ENCODE assay signal across 25 cellular contexts in the genomic region with DNA sequence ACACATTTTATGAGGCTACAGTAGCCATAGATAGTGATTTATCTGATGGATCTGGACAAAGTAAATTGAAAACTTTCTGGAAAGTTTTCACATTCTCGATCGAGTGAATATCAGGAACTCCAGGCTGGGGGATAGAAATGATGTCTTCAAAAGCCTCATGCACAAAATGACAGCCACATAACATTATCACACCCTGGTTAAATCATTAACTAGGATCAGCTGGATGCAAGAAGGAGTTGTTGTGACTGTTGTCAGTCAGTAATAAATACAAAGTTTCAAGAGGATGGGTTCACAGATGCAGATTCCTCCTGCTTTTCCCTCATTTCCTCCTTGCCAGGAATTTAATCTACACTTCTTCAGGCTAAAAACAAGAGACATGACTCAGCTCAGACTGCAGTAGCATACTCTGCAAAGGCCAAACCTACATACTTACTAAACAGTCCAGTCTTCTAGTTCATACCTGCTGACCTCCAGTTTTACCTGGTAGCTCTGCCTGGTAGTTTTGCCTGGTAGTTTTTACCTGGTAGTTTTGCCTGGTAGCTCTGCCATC. TPM values are rescaled to one million over a fixed set of nuclear protein-coding genes. Genes with fewer than 3 reads are reported as not detected.
DNase-seq lines count a peak whose midpoint lies in the region; ATAC-seq, FAIRE-seq and TF ChIP-seq lines count a peak whose summit lies in the region.
"Had no signal": no experiment of that assay in that cellular context is flagged by ENCODE, and none has a peak within 500 bp of the region (broad histone marks: within the 10 kb centered on the region; RNA-seq: fewer than 3 reads in every experiment).

No MANE protein-coding gene starts in this region.

- no peak for ATAC-seq in activated T-cell treated with anti-CD3 and anti-CD28 coated beads, Interleukin-2, amount 50 U/mL, for 72 hours (replicated peaks in 1 of 2)
- ATAC-seq in HG02678 (IDR thresholded peaks at IDR 0.05; ENCODE audit: unreplicated experiment) = no peak
- no peak for ATAC-seq in GM21447 (IDR thresholded peaks at IDR 0.05; ENCODE audit: unreplicated experiment)
- ATAC-seq in HG03565 (IDR thresholded peaks at IDR 0.05; ENCODE audit: unreplicated experiment) = no peak
- ATAC-seq: esophagus mucosa, gastroesophageal sphincter, Right ventricle myocardium inferior had no signal

- no peaks in the 10 kb centered on the region for H3K9me3 Mint-ChIP-seq in activated T-cell treated with anti-CD3 and anti-CD28 coated beads, Interleukin-2, amount 50 U/mL, for 24 hours
- no peaks in the 10 kb centered on the region for H3K9me3 Mint-ChIP-seq in activated T-cell treated with anti-CD3 and anti-CD28 coated beads, Interleukin-2, amount 50 U/mL, for 72 hours
- H3K9me3 Mint-ChIP-seq: activated naive CD4-positive, alpha-beta T cell treated with anti-CD3 and anti-CD28 coated beads for 36 hours; central memory CD8-positive, alpha-beta T cell; memory B cell; naive B cell had no signal

- TF ChIP-seq CTCF in fibroblast of pulmonary artery (IDR thresholded peaks at IDR 0.05; ENCODE audit: low read length, missing control alignments) = no peak

- H3K36me3 Mint-ChIP-seq in activated T-cell treated with anti-CD3 and anti-CD28 coated beads, Interleukin-2, amount 50 U/mL, for 24 hours (ENCODE audit: low read depth) = no peaks in the 10 kb centered on the region
- H3K36me3 Mint-ChIP-seq in activated T-cell treated with anti-CD3 and anti-CD28 coated beads, Interleukin-2, amount 50 U/mL, for 72 hours (ENCODE audit: insufficient read depth in 2 of 2) = no peaks in the 10 kb centered on the region
- H3K36me3 Mint-ChIP-seq: memory B cell, naive B cell had no signal

- H3K27me3 Mint-ChIP-seq in activated T-cell treated with anti-CD3 and anti-CD28 coated beads, Interleukin-2, amount 50 U/mL, for 24 hours = peaks cover 21% of the 10 kb centered on the region
- peaks cover 8% of the 10 kb centered on the region for H3K27me3 Mint-ChIP-seq in activated T-cell treated with anti-CD3 and anti-CD28 coated beads, Interleukin-2, amount 50 U/mL, for 72 hours (ENCODE audit: low read depth)

- 10 to 60% (median 37%) methylated on average over 2 of the region's 2 CpGs for WGBS in small intestine, 3 donors

- no peak for FAIRE-seq in small intestine (lab: Jason Lieb, UNC)
- FAIRE-seq: kidney had no signal

- peaks cover 7 to 9% of the 10 kb centered on the region in 2 donors for H3K4me1 ChIP-seq in small intestine (ENCODE audit: control insufficient read depth in 2 of 2, insufficient read depth in 1 of 2, low read depth in 1 of 2, low read length in 1 of 2)
- H3K4me1 ChIP-seq: HAP-1 had no signal

- H3K9me3 ChIP-seq in small intestine (ENCODE audit: control insufficient read depth, low read depth) = no peaks in the 10 kb centered on the region
- H3K9me3 ChIP-seq: gastroesophageal sphincter, HAP-1 had no signal

- H3K36me3 ChIP-seq in small intestine (ENCODE audit: control insufficient read depth in 2 of 2, insufficient read depth in 2 of 2, low read length in 2 of 2) = no peaks in the 10 kb centered on the region
- H3K36me3 ChIP-seq: gastroesophageal sphincter, HAP-1 had no signal

- H3K4me3 Mint-ChIP-seq in activated T-cell treated with anti-CD3 and anti-CD28 coated beads, Interleukin-2, amount 50 U/mL, for 24 hours = no peak overlapping the region
- no peak overlapping the region for H3K4me3 Mint-ChIP-seq in activated T-cell treated with anti-CD3 and anti-CD28 coated beads, Interleukin-2, amount 50 U/mL, for 72 hours
- H3K4me3 Mint-ChIP-seq: activated naive CD4-positive, alpha-beta T cell treated with anti-CD3 and anti-CD28 coated beads for 36 hours; central memory CD8-positive, alpha-beta T cell; memory B cell; naive B cell had no signal

- peak overlapping the region; percentile 61 for H3K27ac Mint-ChIP-seq in activated T-cell treated with anti-CD3 and anti-CD28 coated beads, Interleukin-2, amount 50 U/mL, for 24 hours
- H3K27ac Mint-ChIP-seq in activated T-cell treated with anti-CD3 and anti-CD28 coated beads, Interleukin-2, amount 50 U/mL, for 72 hours = no peak overlapping the region
- H3K27ac Mint-ChIP-seq: activated naive CD4-positive, alpha-beta T cell treated with anti-CD3 and anti-CD28 coated beads for 36 hours; memory B cell; naive B cell had no signal

- H3K4me3 ChIP-seq in fibroblast of pulmonary artery (replicated peaks; ENCODE audit: low read depth, low read length) (no peak overlapping the region), small intestine (ENCODE audit: low read depth in 1 of 2, low read length in 2 of 2) (no peak overlapping the region)
- H3K4me3 ChIP-seq: gastroesophageal sphincter, HAP-1 had no signal

- no peaks in the 10 kb centered on the region for H3K27me3 ChIP-seq in small intestine (ENCODE audit: control insufficient read depth in 2 of 2, insufficient read depth in 2 of 2, low read length in 2 of 2)
- H3K27me3 ChIP-seq: gastroesophageal sphincter had no signal

- H3K27ac ChIP-seq in small intestine (ENCODE audit: low read depth in 1 of 2, low read length in 1 of 2) = no peak overlapping the region
- H3K27ac ChIP-seq: 22Rv1, gastroesophageal sphincter had no signal

- no peak for DNase-seq in activated T-cell treated with anti-CD3 and anti-CD28 coated beads, Interleukin-2, amount 50 U/mL, for 24 hours
- DNase-seq in activated T-cell treated with anti-CD3 and anti-CD28 coated beads, Interleukin-2, amount 50 U/mL, for 72 hours = no peak
- DNase-seq in SW480 (ENCODE audit: low spot score) (peak; percentile 6), fibroblast of pulmonary artery (ENCODE audit: low read depth) (peak; percentile 60), small intestine (peak; percentile 53)
- DNase-seq: activated CD4-positive, alpha-beta T cell treated with anti-CD3 and anti-CD28 coated beads for 1 hour; activated naive CD4-positive, alpha-beta T cell treated with anti-CD3 and anti-CD28 coated beads for 36 hours; activated T-cell treated with anti-CD3 and anti-CD28 coated beads, Interleukin-2, amount 50 U/mL, for 1 hour; COR-L47; kidney; naive B cell; NCI-H1694 treated with DMSO at 0.1 percent for 48 hours; stimulated activated CD4-positive, alpha-beta T cell treated with anti-CD3 and anti-CD28 coated beads, Interleukin-4, amount 100 ng/mL, for 24 hours; stimulated activated naive CD4-positive, alpha-beta T cell treated with Interleukin-2 at 50 U/mL for 16 hours; SW 1271 had no signal

- H3K4me1 Mint-ChIP-seq in activated T-cell treated with anti-CD3 and anti-CD28 coated beads, Interleukin-2, amount 50 U/mL, for 24 hours (ENCODE audit: low read depth) = peaks cover 19% of the 10 kb centered on the region
- H3K4me1 Mint-ChIP-seq in activated T-cell treated with anti-CD3 and anti-CD28 coated beads, Interleukin-2, amount 50 U/mL, for 72 hours (ENCODE audit: low read depth) = peaks cover 15% of the 10 kb centered on the region
- H3K4me1 Mint-ChIP-seq: central memory CD8-positive, alpha-beta T cell; memory B cell; naive B cell had no signal

RNA-seq across cellular contexts. Expression of a gene that starts 40.9 kb away (rescaled TPM):
- total RNA-seq in activated T-cell treated with anti-CD3 and anti-CD28 coated beads, Interleukin-2, amount 50 U/mL, for 72 hours = 1 to 10 TPM in 1 of 2 donors, under 1 TPM in 1; 0.46 to 1.8 TPM
- polyA plus RNA-seq in small intestine = 1 to 10 TPM in 1 of 3 donors, not detected in 2; 2.3 TPM
- total RNA-seq: Right ventricle myocardium inferior had no signal

RNA-seq across cellular contexts. Expression of a gene that starts 47.4 kb away (rescaled TPM):
- 10 to 100 TPM; 71.7 to 88.5 TPM for total RNA-seq in activated T-cell treated with anti-CD3 and anti-CD28 coated beads, Interleukin-2, amount 50 U/mL, for 72 hours
- polyA plus RNA-seq in small intestine = 10 to 100 TPM in 1 of 3 donors, 1 to 10 TPM in 2; 7.3 to 14.0 (median 9.2) TPM

RNA-seq across cellular contexts. Expression of a gene that starts 57.4 kb away (rescaled TPM):
- total RNA-seq in activated T-cell treated with anti-CD3 and anti-CD28 coated beads, Interleukin-2, amount 50 U/mL, for 72 hours = under 1 TPM; 0.24 to 0.90 TPM
- polyA plus RNA-seq in small intestine = 1 to 10 TPM in 2 of 3 donors, not detected in 1; 1.4 to 3.7 TPM

Comparison
In these comparisons a context has a peak if more than half of its experiments do, and no peak if none do; other contexts are left out.
1. DNase-seq: peak in SW480 (single experiment), fibroblast of pulmonary artery (single experiment) and small intestine (single experiment); none in activated T-cell treated with anti-CD3 and anti-CD28 coated beads, Interleukin-2, amount 50 U/mL, for 24 hours (single experiment) and activated T-cell treated with anti-CD3 and anti-CD28 coated beads, Interleukin-2, amount 50 U/mL, for 72 hours (0 of 2).